25 cellular contexts compared by ENCODE assay signal in genomic region chr13:113557013-113557412, GRCh38. TPM values are rescaled to one million over a fixed set of nuclear protein-coding genes. Genes with fewer than 3 reads are reported as not detected.
A peak's percentile ranks its signal among the peaks of the same experiment; 100 is the strongest.
DNase-seq lines count a peak whose midpoint lies in the region; ATAC-seq and TF ChIP-seq lines count a peak whose summit lies in the region.
"Had no signal": no experiment of that assay in that cellular context is flagged by ENCODE, and none has a peak within 500 bp of the region (broad histone marks: within the 10 kb centered on the region; RNA-seq: fewer than 3 reads in every experiment).

No MANE protein-coding gene starts in this region.

- no peak overlapping the region for H3K27ac Mint-ChIP-seq in WTC11
- H3K27ac Mint-ChIP-seq in stimulated activated naive CD8-positive, alpha-beta T cell treated with anti-CD3 and anti-CD28 coated beads, Interleukin-15, amount 100 ng/mL, for 72 hours, result no peak overlapping the region
- H3K27ac Mint-ChIP-seq: activated CD4-positive, alpha-beta T cell treated with anti-CD3 and anti-CD28 coated beads, Interleukin-2, amount 10 ng/mL, durations not matched to agents 7 days and 5 days had no signal

- H3K18ac ChIP-seq in trophoblast cell (ENCODE audit: low read length), result no peak overlapping the region

- H3K9me3 ChIP-seq in BLaER1 treated with 17β-estradiol and CSF1 and Interleukin-3, amounts not matched to agents 10 nM and 100 nM (replicated peaks in 1 of 11), result peaks cover 0 to 3% (median 0%) of the 10 kb centered on the region in 11 experiments; a peak in 1 of 22 replicates
- peaks cover 2% of the 10 kb centered on the region for H3K9me3 ChIP-seq in trophoblast cell (ENCODE audit: insufficient read depth, low read depth, low read length)
- H3K9me3 ChIP-seq: heart right ventricle, left lung, upper lobe of left lung had no signal

- H3K27ac ChIP-seq in BLaER1 treated with 17β-estradiol and CSF1 and Interleukin-3, amounts not matched to agents 10 nM and 100 nM, result no peak overlapping the region
- H3K27ac ChIP-seq in trophoblast cell (ENCODE audit: low read depth, low read length), result no peak overlapping the region
- H3K27ac ChIP-seq: epithelial cell of prostate, heart right ventricle, left lung, SK-N-MC, upper lobe of left lung, VCaP had no signal

- H3K27me3 Mint-ChIP-seq in WTC11 (ENCODE audit: low read depth), result no peaks in the 10 kb centered on the region
- H3K27me3 Mint-ChIP-seq in stimulated activated naive CD8-positive, alpha-beta T cell treated with anti-CD3 and anti-CD28 coated beads, Interleukin-15, amount 100 ng/mL, for 72 hours, result no peaks in the 10 kb centered on the region
- H3K27me3 Mint-ChIP-seq in activated T-cell treated with anti-CD3 and anti-CD28 coated beads, Interleukin-2, amount 50 U/mL, for 4 hours (ENCODE audit: low read depth), result no peaks in the 10 kb centered on the region
- H3K27me3 Mint-ChIP-seq: activated CD4-positive, alpha-beta T cell treated with anti-CD3 and anti-CD28 coated beads, Interleukin-2, amount 10 ng/mL, durations not matched to agents 7 days and 5 days; CD4-positive, CD25-positive, alpha-beta regulatory T cell; stimulated activated naive CD8-positive, alpha-beta T cell treated with anti-CD3 and anti-CD28 coated beads, Interleukin-15, Interleukin-2, amounts not matched to agents 100 ng/mL and 50 ng/mL, for 24 hours had no signal

- H3K4ac ChIP-seq in trophoblast cell (ENCODE audit: low read depth, low read length), result no peak overlapping the region

- no peak overlapping the region for H2AK5ac ChIP-seq in trophoblast cell (ENCODE audit: low read length)

- H3K9me3 Mint-ChIP-seq in WTC11, result no peaks in the 10 kb centered on the region
- no peaks in the 10 kb centered on the region for H3K9me3 Mint-ChIP-seq in stimulated activated naive CD8-positive, alpha-beta T cell treated with anti-CD3 and anti-CD28 coated beads, Interleukin-15, amount 100 ng/mL, for 72 hours
- no peaks in the 10 kb centered on the region for H3K9me3 Mint-ChIP-seq in activated T-cell treated with anti-CD3 and anti-CD28 coated beads, Interleukin-2, amount 50 U/mL, for 4 hours
- H3K9me3 Mint-ChIP-seq: activated CD4-positive, alpha-beta T cell treated with anti-CD3 and anti-CD28 coated beads, Interleukin-2, amount 10 ng/mL, durations not matched to agents 7 days and 5 days; CD4-positive, CD25-positive, alpha-beta regulatory T cell; stimulated activated naive CD8-positive, alpha-beta T cell treated with anti-CD3 and anti-CD28 coated beads, Interleukin-15, Interleukin-2, amounts not matched to agents 100 ng/mL and 50 ng/mL, for 24 hours had no signal

- H3K23ac ChIP-seq in trophoblast cell (ENCODE audit: low read length), result no peak overlapping the region

- no peak overlapping the region for H2AFZ ChIP-seq in trophoblast cell (ENCODE audit: insufficient read depth, low read length, poor library complexity)

- DNase-seq in HEK293T (ENCODE audit: extremely low spot score) (no peak), islet precursor cell (peak; percentile 41), trophoblast cell (no peak), WTC11 (ENCODE audit: low spot score) (no peak)
- DNase-seq in stimulated activated naive CD8-positive, alpha-beta T cell treated with anti-CD3 and anti-CD28 coated beads, Interleukin-15, amount 100 ng/mL, for 72 hours, result no peak
- DNase-seq in activated T-cell treated with anti-CD3 and anti-CD28 coated beads, Interleukin-2, amount 50 U/mL, for 4 hours, result no peak
- DNase-seq: activated CD4-positive, alpha-beta T cell treated with anti-CD3 and anti-CD28 coated beads, Interleukin-2, amount 10 ng/mL, durations not matched to agents 7 days and 5 days; activated T-cell treated with anti-CD3 and anti-CD28 coated beads for 4 hours; CD4-positive, CD25-positive, alpha-beta regulatory T cell; HCEC 1CT; heart right ventricle; MM.1S; NCI-H1417 treated with DMSO at 0.1 percent for 48 hours; NCI-H2107; NCI-H510A treated with DMSO at 0.1 percent for 48 hours; stimulated activated CD4-positive, alpha-beta T cell treated with anti-CD3 and anti-CD28 coated beads, Interleukin-12 subunit alpha, Interleukin-12 subunit beta, amount 100 ng/mL, for 4 hours; stimulated activated CD4-positive, alpha-beta T cell treated with anti-CD3 and anti-CD28 coated beads, Interleukin-4, amount 100 ng/mL, for 4 hours; upper lobe of left lung had no signal

- TF ChIP-seq CTCF in WTC11 (IDR thresholded peaks at IDR 0.05), result no peak

- H3K36me3 Mint-ChIP-seq in WTC11, result no peaks in the 10 kb centered on the region; the same call in 1 of the 2 replicates
- H3K36me3 Mint-ChIP-seq in activated T-cell treated with anti-CD3 and anti-CD28 coated beads, Interleukin-2, amount 50 U/mL, for 4 hours (ENCODE audit: insufficient read depth), result no peaks in the 10 kb centered on the region

- H3K79me1 ChIP-seq in trophoblast cell (ENCODE audit: low read length), result peaks cover 3% of the 10 kb centered on the region

- no peak overlapping the region for H3K4me3 ChIP-seq in BLaER1 treated with 17β-estradiol and CSF1 and Interleukin-3, amounts not matched to agents 10 nM and 100 nM
- H3K4me3 ChIP-seq in trophoblast cell (ENCODE audit: low read depth, low read length), result peak overlapping the region; percentile 18
- H3K4me3 ChIP-seq: heart right ventricle, left lung, SK-N-MC, upper lobe of left lung had no signal

- no peaks in the 10 kb centered on the region for H4K20me1 ChIP-seq in BLaER1 treated with 17β-estradiol and CSF1 and Interleukin-3, amounts not matched to agents 10 nM and 100 nM

- WGBS in trophoblast cell (ENCODE audit: extremely low coverage, insufficient coverage, insufficient read length), result no CpG with 5 or more reads among the region's 5 CpGs

- H2BK120ac ChIP-seq in trophoblast cell (ENCODE audit: insufficient read depth, low read length, poor library complexity), result no peak overlapping the region

- no peak overlapping the region for H2BK12ac ChIP-seq in trophoblast cell (ENCODE audit: low read length)

- H4K8ac ChIP-seq in trophoblast cell (ENCODE audit: low read depth, low read length), result no peak overlapping the region

- no peak overlapping the region for H4K12ac ChIP-seq in trophoblast cell (ENCODE audit: low read depth, low read length)

- H3K4me1 Mint-ChIP-seq in WTC11, result peaks cover 10% of the 10 kb centered on the region
- H3K4me1 Mint-ChIP-seq in stimulated activated naive CD8-positive, alpha-beta T cell treated with anti-CD3 and anti-CD28 coated beads, Interleukin-15, amount 100 ng/mL, for 72 hours, result no peaks in the 10 kb centered on the region
- no peaks in the 10 kb centered on the region for H3K4me1 Mint-ChIP-seq in activated T-cell treated with anti-CD3 and anti-CD28 coated beads, Interleukin-2, amount 50 U/mL, for 4 hours (ENCODE audit: low read depth)
- H3K4me1 Mint-ChIP-seq: activated CD4-positive, alpha-beta T cell treated with anti-CD3 and anti-CD28 coated beads, Interleukin-2, amount 10 ng/mL, durations not matched to agents 7 days and 5 days; CD4-positive, CD25-positive, alpha-beta regulatory T cell had no signal

- no peak overlapping the region for H3K4me3 Mint-ChIP-seq in WTC11
- H3K4me3 Mint-ChIP-seq in stimulated activated naive CD8-positive, alpha-beta T cell treated with anti-CD3 and anti-CD28 coated beads, Interleukin-15, amount 100 ng/mL, for 72 hours, result no peak overlapping the region
- no peak overlapping the region for H3K4me3 Mint-ChIP-seq in activated T-cell treated with anti-CD3 and anti-CD28 coated beads, Interleukin-2, amount 50 U/mL, for 4 hours
- H3K4me3 Mint-ChIP-seq: activated CD4-positive, alpha-beta T cell treated with anti-CD3 and anti-CD28 coated beads, Interleukin-2, amount 10 ng/mL, durations not matched to agents 7 days and 5 days; CD4-positive, CD25-positive, alpha-beta regulatory T cell; stimulated activated naive CD8-positive, alpha-beta T cell treated with anti-CD3 and anti-CD28 coated beads, Interleukin-15, Interleukin-2, amounts not matched to agents 100 ng/mL and 50 ng/mL, for 24 hours had no signal

- H3K27me3 ChIP-seq in BLaER1 treated with 17β-estradiol and CSF1 and Interleukin-3, amounts not matched to agents 10 nM and 100 nM, result no peaks in the 10 kb centered on the region
- H3K27me3 ChIP-seq in trophoblast cell (ENCODE audit: insufficient read depth, low read length), result no peaks in the 10 kb centered on the region
- H3K27me3 ChIP-seq: heart right ventricle, left lung, upper lobe of left lung had no signal

- no peak overlapping the region for H4K91ac ChIP-seq in trophoblast cell (ENCODE audit: low read depth, low read length)

- no peak overlapping the region for H3K14ac ChIP-seq in trophoblast cell (ENCODE audit: low read length)

- ATAC-seq in WTC11 (no peak), GM19452 (IDR thresholded peaks at IDR 0.05; ENCODE audit: unreplicated experiment) (no peak)
- no peak for ATAC-seq in stimulated activated naive CD8-positive, alpha-beta T cell treated with anti-CD3 and anti-CD28 coated beads, Interleukin-15, amount 100 ng/mL, for 72 hours
- no peak for ATAC-seq in activated T-cell treated with anti-CD3 and anti-CD28 coated beads, Interleukin-2, amount 50 U/mL, for 4 hours
- ATAC-seq: heart right ventricle, left lung had no signal

- peak overlapping the region in 7 of 11 experiments; percentile 34 to 78 (median 69); a peak in 12 of 22 replicates for H3K4me2 ChIP-seq in BLaER1 treated with 17β-estradiol and CSF1 and Interleukin-3, amounts not matched to agents 10 nM and 100 nM
- H3K4me2 ChIP-seq in trophoblast cell (ENCODE audit: low read length), result no peak overlapping the region

- CTCF ChIA-PET in HEK293T (lab: Yijun Ruan, JAX) (no interaction called here), WTC11 (lab: Charles Lee) (no interaction called here)

- no peak overlapping the region for H3K9ac ChIP-seq in BLaER1 treated with 17β-estradiol and CSF1 and Interleukin-3, amounts not matched to agents 10 nM and 100 nM
- no peak overlapping the region for H3K9ac ChIP-seq in trophoblast cell (ENCODE audit: low read length)

- POLR2A ChIA-PET in HEK293T (lab: Yijun Ruan, JAX) (no interaction called here), WTC11 (lab: Charles Lee) (no interaction called here)

- no peak overlapping the region for H2BK5ac ChIP-seq in trophoblast cell (ENCODE audit: low read depth, low read length, poor library complexity)

- peaks cover under 1 to 12% (median 4%) of the 10 kb centered on the region in 11 experiments; a peak in 18 of 22 replicates for H3K36me3 ChIP-seq in BLaER1 treated with 17β-estradiol and CSF1 and Interleukin-3, amounts not matched to agents 10 nM and 100 nM
- peaks cover 18 to 21% of the 10 kb centered on the region in 2 experiments for H3K36me3 ChIP-seq in trophoblast cell (ENCODE audit: control insufficient read depth in 1 of 2, insufficient read depth in 2 of 2, low read length in 2 of 2)

- H3K79me2 ChIP-seq in trophoblast cell (ENCODE audit: control insufficient read depth, insufficient read depth, low read length, poor library complexity), result no peaks in the 10 kb centered on the region

- peaks cover 29 to 72% (median 61%) of the 10 kb centered on the region in 10 experiments for H3K4me1 ChIP-seq in BLaER1 treated with 17β-estradiol and CSF1 and Interleukin-3, amounts not matched to agents 10 nM and 100 nM
- peaks cover 6 to 10% of the 10 kb centered on the region in 2 experiments for H3K4me1 ChIP-seq in trophoblast cell (ENCODE audit: control insufficient read depth in 1 of 2, insufficient read depth in 2 of 2, low read length in 2 of 2)
- H3K4me1 ChIP-seq: left lung had no signal

RNA-seq across cellular contexts. Expression of gene TFDP1, which starts 27.5 kb away (rescaled TPM):
- polyA plus RNA-seq in trophoblast cell (2013), result 59.9 and 61.4 TPM in 2 replicates
- 52.6 to 61.2 TPM (median 54.1 TPM) in 3 replicates for total RNA-seq in WTC11 (2021)
- total RNA-seq in activated T-cell treated with anti-CD3 and anti-CD28 coated beads, Interleukin-2, amount 50 U/mL, for 4 hours, result 100 to 1,000 TPM; 147 to 200 (median 172) TPM
